In the genomic region with DNA sequence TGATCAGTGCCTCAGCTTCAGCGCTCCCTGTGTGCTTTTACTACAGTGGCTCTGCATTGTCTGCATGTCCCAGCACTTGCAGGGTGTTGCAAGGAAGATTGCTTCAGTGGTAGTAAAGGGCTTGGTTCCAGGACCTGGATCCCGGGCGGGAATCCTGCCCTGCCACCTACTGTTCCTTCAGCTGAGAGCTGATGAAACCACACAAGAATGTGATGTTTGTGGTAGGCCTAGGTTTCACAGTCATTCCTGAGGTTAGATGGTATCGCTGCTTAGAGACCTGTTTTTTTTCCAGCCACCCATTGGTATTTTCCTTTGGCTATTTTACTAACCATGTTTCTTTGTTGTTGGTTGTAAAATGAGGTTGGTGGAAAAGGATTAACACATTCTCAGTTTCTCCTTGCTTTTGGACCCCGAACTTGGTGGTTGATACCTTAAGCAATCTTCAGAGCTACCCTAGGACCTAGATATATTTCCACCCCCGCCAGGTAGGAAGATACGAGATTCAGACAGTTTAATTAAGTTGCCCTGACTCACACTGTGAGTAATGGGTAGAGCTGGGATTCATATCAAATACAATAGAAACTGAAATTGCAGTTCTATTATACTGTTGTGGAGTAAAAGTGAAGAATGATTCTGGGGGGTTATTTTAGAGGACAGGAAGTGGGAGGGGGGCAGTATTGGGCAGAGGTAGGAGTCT, we compare ENCODE assay signal across 1 cellular context.
A peak's percentile ranks its signal among the peaks of the same experiment; 100 is the strongest.
TF ChIP-seq lines count a peak whose summit lies in the region.

No MANE protein-coding gene starts in this region.

TF ChIP-seq in HEK293, 187 proteins besides CTCF, POLR2A, EP300 and RAD21 (continued from another document):
- TF ChIP-seq ZFP41 (tag by site-specific recombination; IDR thresholded peaks at IDR 0.05; ENCODE audit: borderline replicate concordance) (no peak), ZNF76 (tag by site-specific recombination; IDR thresholded peaks at IDR 0.05; ENCODE audit: borderline replicate concordance, low read depth) (no peak), ZNF521 (tag by site-specific recombination; IDR thresholded peaks at IDR 0.05) (no peak), GLIS1 (tag by site-specific recombination; IDR thresholded peaks at IDR 0.05) (peak; percentile 51; the same call in 1 of the 2 replicates), SP7 (tag by site-specific recombination; IDR thresholded peaks at IDR 0.05) (peak; percentile 42; the same call in 1 of the 2 replicates), ZNF223 (tag by site-specific recombination; IDR thresholded peaks at IDR 0.05) (no peak), ZNF610 (tag by site-specific recombination; IDR thresholded peaks at IDR 0.05; ENCODE audit: borderline replicate concordance) (peak; percentile 89; the same call in 1 of the 2 replicates), ZNF792 (tag by site-specific recombination; IDR thresholded peaks at IDR 0.05) (no peak), ZNF670 (tag by site-specific recombination; IDR thresholded peaks at IDR 0.05; ENCODE audit: low read depth) (no peak), KLF10 (tag by site-specific recombination; IDR thresholded peaks at IDR 0.05) (peak; percentile 45), ZNF530 (tag by site-specific recombination; IDR thresholded peaks at IDR 0.05; ENCODE audit: low read depth) (no peak), HOXD13 (CRISPR knock-in tag; IDR thresholded peaks at IDR 0.05; ENCODE audit: borderline replicate concordance) (0 out of 2 replicates have a peak, but pooled peaks have one; percentile 37), ZNF624 (tag by site-specific recombination; IDR thresholded peaks at IDR 0.05) (no peak), ZNF157 (tag by site-specific recombination; IDR thresholded peaks at IDR 0.05) (no peak), EGR2 (tag by site-specific recombination; IDR thresholded peaks at IDR 0.05; ENCODE audit: low read depth) (no peak), ZNF140 (tag by site-specific recombination; IDR thresholded peaks at IDR 0.05) (no peak), ZNF558 (tag by site-specific recombination; IDR thresholded peaks at IDR 0.05) (peak; percentile 37; the same call in 1 of the 2 replicates), ZNF184 (tag by site-specific recombination; IDR thresholded peaks at IDR 0.05) (no peak), ZNF560 (tag by site-specific recombination; IDR thresholded peaks at IDR 0.05; ENCODE audit: borderline replicate concordance) (no peak), ZNF654 (tag by site-specific recombination; IDR thresholded peaks at IDR 0.05; ENCODE audit: low read depth) (peak; percentile 20), REPIN1 (tag by site-specific recombination; IDR thresholded peaks at IDR 0.05; ENCODE audit: low read depth) (no peak), WT1 (tag by site-specific recombination; IDR thresholded peaks at IDR 0.05) (no peak), ZNF366 (tag by site-specific recombination; conservative IDR thresholded peaks at IDR 0.05) (0 out of 2 replicates have a peak, but pooled peaks have one; percentile 41), ZNF416 (tag by site-specific recombination; IDR thresholded peaks at IDR 0.05) (no peak), KLF8 (tag by site-specific recombination; IDR thresholded peaks at IDR 0.05) (peak; percentile 53; the same call in 1 of the 2 replicates), MEIS1 (CRISPR knock-in tag; IDR thresholded peaks at IDR 0.05; ENCODE audit: borderline replicate concordance) (no peak), ZNF155 (tag by site-specific recombination; IDR thresholded peaks at IDR 0.05) (no peak), TRIM28 (IDR thresholded peaks at IDR 0.05; ENCODE audit: borderline replicate concordance, low read length) (0 out of 2 replicates have a peak, but pooled peaks have one; percentile 13), ZSCAN16 (tag by site-specific recombination; IDR thresholded peaks at IDR 0.05) (no peak), ZBTB21 (tag by site-specific recombination; IDR thresholded peaks at IDR 0.05) (no peak), ZNF114 (tag by site-specific recombination; IDR thresholded peaks at IDR 0.05) (no peak)
- TF ChIP-seq, protein P1, sequence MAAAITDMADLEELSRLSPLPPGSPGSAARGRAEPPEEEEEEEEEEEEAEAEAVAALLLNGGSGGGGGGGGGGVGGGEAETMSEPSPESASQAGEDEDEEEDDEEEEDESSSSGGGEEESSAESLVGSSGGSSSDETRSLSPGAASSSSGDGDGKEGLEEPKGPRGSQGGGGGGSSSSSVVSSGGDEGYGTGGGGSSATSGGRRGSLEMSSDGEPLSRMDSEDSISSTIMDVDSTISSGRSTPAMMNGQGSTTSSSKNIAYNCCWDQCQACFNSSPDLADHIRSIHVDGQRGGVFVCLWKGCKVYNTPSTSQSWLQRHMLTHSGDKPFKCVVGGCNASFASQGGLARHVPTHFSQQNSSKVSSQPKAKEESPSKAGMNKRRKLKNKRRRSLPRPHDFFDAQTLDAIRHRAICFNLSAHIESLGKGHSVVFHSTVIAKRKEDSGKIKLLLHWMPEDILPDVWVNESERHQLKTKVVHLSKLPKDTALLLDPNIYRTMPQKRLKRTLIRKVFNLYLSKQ (tag by site-specific recombination; IDR thresholded peaks at IDR 0.05; ENCODE audit: borderline replicate concordance), result no peak
- TF ChIP-seq, protein P2, sequence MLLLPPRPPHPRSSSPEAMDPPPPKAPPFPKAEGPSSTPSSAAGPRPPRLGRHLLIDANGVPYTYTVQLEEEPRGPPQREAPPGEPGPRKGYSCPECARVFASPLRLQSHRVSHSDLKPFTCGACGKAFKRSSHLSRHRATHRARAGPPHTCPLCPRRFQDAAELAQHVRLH (tag by site-specific recombination; IDR thresholded peaks at IDR 0.05), result no peak
- TF ChIP-seq, protein P3, sequence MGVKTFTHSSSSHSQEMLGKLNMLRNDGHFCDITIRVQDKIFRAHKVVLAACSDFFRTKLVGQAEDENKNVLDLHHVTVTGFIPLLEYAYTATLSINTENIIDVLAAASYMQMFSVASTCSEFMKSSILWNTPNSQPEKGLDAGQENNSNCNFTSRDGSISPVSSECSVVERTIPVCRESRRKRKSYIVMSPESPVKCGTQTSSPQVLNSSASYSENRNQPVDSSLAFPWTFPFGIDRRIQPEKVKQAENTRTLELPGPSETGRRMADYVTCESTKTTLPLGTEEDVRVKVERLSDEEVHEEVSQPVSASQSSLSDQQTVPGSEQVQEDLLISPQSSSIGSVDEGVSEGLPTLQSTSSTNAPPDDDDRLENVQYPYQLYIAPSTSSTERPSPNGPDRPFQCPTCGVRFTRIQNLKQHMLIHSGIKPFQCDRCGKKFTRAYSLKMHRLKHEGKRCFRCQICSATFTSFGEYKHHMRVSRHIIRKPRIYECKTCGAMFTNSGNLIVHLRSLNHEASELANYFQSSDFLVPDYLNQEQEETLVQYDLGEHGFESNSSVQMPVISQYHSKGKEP (tag by site-specific recombination; IDR thresholded peaks at IDR 0.05), result peak; percentile 52; the same call in 1 of the 2 replicates
- TF ChIP-seq, protein P4, sequence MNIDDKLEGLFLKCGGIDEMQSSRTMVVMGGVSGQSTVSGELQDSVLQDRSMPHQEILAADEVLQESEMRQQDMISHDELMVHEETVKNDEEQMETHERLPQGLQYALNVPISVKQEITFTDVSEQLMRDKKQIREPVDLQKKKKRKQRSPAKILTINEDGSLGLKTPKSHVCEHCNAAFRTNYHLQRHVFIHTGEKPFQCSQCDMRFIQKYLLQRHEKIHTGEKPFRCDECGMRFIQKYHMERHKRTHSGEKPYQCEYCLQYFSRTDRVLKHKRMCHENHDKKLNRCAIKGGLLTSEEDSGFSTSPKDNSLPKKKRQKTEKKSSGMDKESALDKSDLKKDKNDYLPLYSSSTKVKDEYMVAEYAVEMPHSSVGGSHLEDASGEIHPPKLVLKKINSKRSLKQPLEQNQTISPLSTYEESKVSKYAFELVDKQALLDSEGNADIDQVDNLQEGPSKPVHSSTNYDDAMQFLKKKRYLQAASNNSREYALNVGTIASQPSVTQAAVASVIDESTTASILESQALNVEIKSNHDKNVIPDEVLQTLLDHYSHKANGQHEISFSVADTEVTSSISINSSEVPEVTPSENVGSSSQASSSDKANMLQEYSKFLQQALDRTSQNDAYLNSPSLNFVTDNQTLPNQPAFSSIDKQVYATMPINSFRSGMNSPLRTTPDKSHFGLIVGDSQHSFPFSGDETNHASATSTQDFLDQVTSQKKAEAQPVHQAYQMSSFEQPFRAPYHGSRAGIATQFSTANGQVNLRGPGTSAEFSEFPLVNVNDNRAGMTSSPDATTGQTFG (tag by site-specific recombination; IDR thresholded peaks at IDR 0.05; ENCODE audit: borderline replicate concordance), result no peak
- TF ChIP-seq, protein P5, sequence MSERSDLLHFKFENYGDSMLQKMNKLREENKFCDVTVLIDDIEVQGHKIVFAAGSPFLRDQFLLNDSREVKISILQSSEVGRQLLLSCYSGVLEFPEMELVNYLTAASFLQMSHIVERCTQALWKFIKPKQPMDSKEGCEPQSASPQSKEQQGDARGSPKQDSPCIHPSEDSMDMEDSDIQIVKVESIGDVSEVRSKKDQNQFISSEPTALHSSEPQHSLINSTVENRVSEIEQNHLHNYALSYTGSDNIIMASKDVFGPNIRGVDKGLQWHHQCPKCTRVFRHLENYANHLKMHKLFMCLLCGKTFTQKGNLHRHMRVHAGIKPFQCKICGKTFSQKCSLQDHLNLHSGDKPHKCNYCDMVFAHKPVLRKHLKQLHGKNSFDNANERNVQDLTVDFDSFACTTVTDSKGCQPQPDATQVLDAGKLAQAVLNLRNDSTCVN (tag by site-specific recombination; optimal IDR thresholded peaks at IDR 0.05), result no peak
- TF ChIP-seq, protein P6, sequence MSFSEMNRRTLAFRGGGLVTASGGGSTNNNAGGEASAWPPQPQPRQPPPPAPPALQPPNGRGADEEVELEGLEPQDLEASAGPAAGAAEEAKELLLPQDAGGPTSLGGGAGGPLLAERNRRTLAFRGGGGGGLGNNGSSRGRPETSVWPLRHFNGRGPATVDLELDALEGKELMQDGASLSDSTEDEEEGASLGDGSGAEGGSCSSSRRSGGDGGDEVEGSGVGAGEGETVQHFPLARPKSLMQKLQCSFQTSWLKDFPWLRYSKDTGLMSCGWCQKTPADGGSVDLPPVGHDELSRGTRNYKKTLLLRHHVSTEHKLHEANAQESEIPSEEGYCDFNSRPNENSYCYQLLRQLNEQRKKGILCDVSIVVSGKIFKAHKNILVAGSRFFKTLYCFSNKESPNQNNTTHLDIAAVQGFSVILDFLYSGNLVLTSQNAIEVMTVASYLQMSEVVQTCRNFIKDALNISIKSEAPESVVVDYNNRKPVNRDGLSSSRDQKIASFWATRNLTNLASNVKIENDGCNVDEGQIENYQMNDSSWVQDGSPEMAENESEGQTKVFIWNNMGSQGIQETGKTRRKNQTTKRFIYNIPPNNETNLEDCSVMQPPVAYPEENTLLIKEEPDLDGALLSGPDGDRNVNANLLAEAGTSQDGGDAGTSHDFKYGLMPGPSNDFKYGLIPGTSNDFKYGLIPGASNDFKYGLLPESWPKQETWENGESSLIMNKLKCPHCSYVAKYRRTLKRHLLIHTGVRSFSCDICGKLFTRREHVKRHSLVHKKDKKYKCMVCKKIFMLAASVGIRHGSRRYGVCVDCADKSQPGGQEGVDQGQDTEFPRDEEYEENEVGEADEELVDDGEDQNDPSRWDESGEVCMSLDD (tag by site-specific recombination; IDR thresholded peaks at IDR 0.05), result no peak
